ENCODE assay signal across 13 cellular contexts in the genomic region with DNA sequence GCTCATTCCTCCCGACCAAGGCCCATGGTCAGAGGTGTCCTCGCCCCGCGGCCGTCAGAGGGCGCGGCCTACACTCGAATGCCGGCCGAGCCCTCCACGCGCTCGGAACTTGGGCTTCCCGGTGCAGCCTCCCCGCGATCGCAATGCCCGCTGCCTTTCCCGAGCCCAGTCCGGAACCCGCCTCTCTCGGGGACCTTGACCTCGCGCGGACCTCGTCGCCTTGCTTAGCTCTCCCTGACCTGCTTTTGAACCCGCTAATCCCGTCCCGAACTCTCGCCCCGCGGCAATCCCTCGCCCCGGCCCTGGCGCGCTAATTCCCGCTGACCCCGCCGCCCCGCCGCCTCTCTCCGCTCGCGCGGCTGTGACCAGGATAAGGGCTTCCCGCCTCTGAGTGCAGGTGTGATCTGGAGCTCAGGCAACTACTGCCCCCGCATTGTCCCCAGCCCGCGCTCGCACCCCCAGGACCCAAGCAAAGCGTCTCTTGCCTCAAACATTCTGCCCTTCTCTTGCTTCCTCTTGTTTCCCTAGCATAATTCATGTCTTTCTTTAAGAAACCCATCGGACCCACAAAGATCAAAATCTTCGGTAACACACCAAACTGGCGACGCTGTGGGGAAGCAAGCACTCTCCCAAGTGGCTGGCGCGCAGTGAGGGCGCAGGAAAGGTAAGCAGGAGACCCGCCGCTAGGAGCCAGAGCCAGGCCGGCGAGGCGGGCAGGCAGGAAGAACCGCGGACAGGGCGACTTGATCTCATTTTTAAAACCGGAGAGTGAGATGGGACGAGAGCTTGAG. TPM values are rescaled to one million over a fixed set of nuclear protein-coding genes. Genes with fewer than 3 reads are reported as not detected.
A peak's percentile ranks its signal among the peaks of the same experiment; 100 is the strongest.
DNase-seq lines count a peak whose midpoint lies in the region; ATAC-seq and TF ChIP-seq lines count a peak whose summit lies in the region.
"Had no signal": no experiment of that assay in that cellular context is flagged by ENCODE, and none has a peak within 500 bp of the region (broad histone marks: within the 10 kb centered on the region; RNA-seq: fewer than 3 reads in every experiment).

No MANE protein-coding gene starts in this region.

- H3K27me3 ChIP-seq in heart right ventricle: peaks cover 17 to 100% (median 96%) of the 10 kb centered on the region in 7 donors
- peaks cover 100% of the 10 kb centered on the region for H3K27me3 ChIP-seq in osteoblast (ENCODE audit: insufficient read depth, low read length)

- H3K36me3 Mint-ChIP-seq in activated B cell treated with CpG ODN at 0.5 μM for 24 hours (ENCODE audit: low read depth): no peaks in the 10 kb centered on the region

- peaks cover 69% of the 10 kb centered on the region for H3K27me3 Mint-ChIP-seq in activated B cell treated with CpG ODN at 0.5 μM for 24 hours

- intact Hi-C loops in activated B cell treated with CpG ODN at 0.5 μM for 24 hours (cut with micrococcal nuclease): loop anchor here (2.0 kb wide), 1 partner anchor 18 kb away; no protein-coding TSS in a partner anchor
- intact Hi-C loops in heart right ventricle (cut with DNase I): no loop called here

- WGBS in heart right ventricle, 2 donors: 11 to 16% methylated on average over 64 to 69 of the region's 69 CpGs

- peaks cover 27% of the 10 kb centered on the region for H3K4me1 Mint-ChIP-seq in activated B cell treated with CpG ODN at 0.5 μM for 24 hours

- H3K27ac Mint-ChIP-seq in activated B cell treated with CpG ODN at 0.5 μM for 24 hours: no peak overlapping the region

- H2AFZ ChIP-seq in osteoblast (ENCODE audit: low read length): no peak overlapping the region

- POLR2A ChIA-PET in activated B cell treated with CpG ODN at 0.5 μM for 24 hours (lab: Charles Lee): no interaction called here

- H3K4me2 ChIP-seq in osteoblast (ENCODE audit: insufficient read depth, low read length): no peak overlapping the region

- no peaks in the 10 kb centered on the region for H3K36me3 ChIP-seq in heart right ventricle
- H3K36me3 ChIP-seq in osteoblast (ENCODE audit: insufficient read depth, low read length): no peaks in the 10 kb centered on the region

- CTCF ChIA-PET in activated B cell treated with CpG ODN at 0.5 μM for 24 hours (lab: Charles Lee): no interaction called here

- H3K4me3 ChIP-seq in heart right ventricle (peak overlapping the region in 8 of 10 donors; percentile 11 to 38 (median 24)), osteoblast (ENCODE audit: insufficient read depth, low read length) (no peak overlapping the region)

- DNase-seq in DMS79 treated with DMSO at 0.1 percent for 48 hours (lab: John Stamatoyannopoulos, UW) (peak; percentile 53), activated B cell treated with CpG ODN at 0.5 μM for 24 hours (no peak), heart right ventricle (peak in 1 of 2 donors; percentile 29), osteoblast (ENCODE audit: insufficient read length, low spot score, missing footprints) (peak; percentile 44), KBM-7 (no peak), GM03348 (ENCODE audit: low spot score) (no peak)
- DNase-seq: DND-41; NCI-H1436; stimulated activated CD4-positive, alpha-beta T cell treated with anti-CD3 and anti-CD28 coated beads, Interleukin-2, amount 100 ng/mL, for 24 hours had no signal

- H3K27ac ChIP-seq in heart right ventricle: no peak overlapping the region
- H3K27ac ChIP-seq in osteoblast (ENCODE audit: low read depth, low read length): no peak overlapping the region

- no peaks in the 10 kb centered on the region for H3K9me3 ChIP-seq in heart right ventricle
- no peaks in the 10 kb centered on the region for H3K9me3 ChIP-seq in osteoblast (ENCODE audit: low read depth, low read length)

- ATAC-seq in activated B cell treated with CpG ODN at 0.5 μM for 24 hours (ENCODE audit: low read depth) (no peak), heart right ventricle (peak in 6 of 8 donors; percentile 32 to 50 (median 44)), GM18870 (IDR thresholded peaks at IDR 0.05; ENCODE audit: unreplicated experiment) (no peak), HG03442 (IDR thresholded peaks at IDR 0.05; ENCODE audit: unreplicated experiment) (no peak)
- ATAC-seq: SK-N-SH treated with all-trans-retinoic acid at 6 μM for 48 hours had no signal

- in situ Hi-C loops in KBM-7 (cut with MboI; ENCODE audit: low pct_unique_long_range_greater_than_20kb, low sequenced_read_pairs): no loop called here

- TF ChIP-seq CTCF in activated B cell treated with CpG ODN at 0.5 μM for 24 hours (IDR thresholded peaks at IDR 0.05) (no peak), heart right ventricle (IDR thresholded peaks at IDR 0.05) (peak in 4 of 9 donors; percentile 14 to 25 (median 18)), osteoblast (IDR thresholded peaks at IDR 0.05; ENCODE audit: extremely low read depth, low read depth, low read length) (no peak)

- no peaks in the 10 kb centered on the region for H3K9me3 Mint-ChIP-seq in activated B cell treated with CpG ODN at 0.5 μM for 24 hours

- no peaks in the 10 kb centered on the region for H4K20me1 ChIP-seq in osteoblast (ENCODE audit: insufficient read depth, low read length)

- H3K4me1 ChIP-seq in heart right ventricle (peaks cover 4 to 52% (median 29%) of the 10 kb centered on the region in 9 donors), osteoblast (ENCODE audit: insufficient read depth, low read length) (peaks cover 2% of the 10 kb centered on the region)

- H3K4me3 Mint-ChIP-seq in activated B cell treated with CpG ODN at 0.5 μM for 24 hours: peak overlapping the region; percentile 76

- H3K79me2 ChIP-seq in osteoblast (ENCODE audit: insufficient read depth, low read length): no peaks in the 10 kb centered on the region

RNA-seq across cellular contexts. Expression of a gene that starts 11.3 kb away (rescaled TPM):
- total RNA-seq in activated B cell treated with CpG ODN at 0.5 μM for 24 hours (not detected in 2 replicates), heart right ventricle (1 to 10 TPM in 1 of 10 donors, under 1 TPM in 7, not detected in 2; 0.23 to 1.2 (median 0.40) TPM), osteoblast (4.1 and 4.3 TPM in 2 replicates)
- 1 to 10 TPM in 1 of 2 donors, under 1 TPM in 1; 0.26 to 3.7 TPM for polyA plus RNA-seq in heart right ventricle

RNA-seq across cellular contexts. Expression of a gene that starts 46.6 kb away (rescaled TPM):
- total RNA-seq in activated B cell treated with CpG ODN at 0.5 μM for 24 hours (not detected in 2 replicates), heart right ventricle (1 to 10 TPM in 3 of 10 donors, under 1 TPM in 3, not detected in 4; 0.30 to 2.0 (median 0.88) TPM), osteoblast (0.88 and 2.5 TPM in 2 replicates)
- polyA plus RNA-seq in heart right ventricle: 1 to 10 TPM in 1 of 2 donors, under 1 TPM in 1; 0.28 to 6.4 TPM

RNA-seq across cellular contexts. Expression of a gene that starts 53.5 kb away (rescaled TPM):
- total RNA-seq in activated B cell treated with CpG ODN at 0.5 μM for 24 hours (not detected in 2 replicates), heart right ventricle (1 to 10 TPM in 1 of 10 donors, under 1 TPM in 4, not detected in 5; 0.25 to 1.1 (median 0.38) TPM), osteoblast (not detected in 2 replicates)
- under 1 TPM; 0.03 to 0.80 TPM for polyA plus RNA-seq in heart right ventricle
- polyA plus RNA-seq: aorta had no signal

Comparison
In these comparisons a context has a peak if more than half of its experiments do, and no peak if none do; other contexts are left out.
1. DNase-seq: peak in DMS79 treated with DMSO at 0.1 percent for 48 hours (single experiment) and osteoblast (single experiment); none in activated B cell treated with CpG ODN at 0.5 μM for 24 hours (single experiment), KBM-7 (single experiment) and GM03348 (single experiment).
2. ATAC-seq: peak in heart right ventricle (6 of 8); none in activated B cell treated with CpG ODN at 0.5 μM for 24 hours (single experiment), GM18870 (single experiment) and HG03442 (single experiment).